Comparison of ENCODE assay signal across 1 cellular context in genomic region chr6:28880894-28881780, GRCh38.
A peak's percentile ranks its signal among the peaks of the same experiment; 100 is the strongest.
TF ChIP-seq lines count a peak whose summit lies in the region.

No MANE protein-coding gene starts in this region.

TF ChIP-seq in HepG2, 621 proteins besides CTCF, POLR2A, EP300 and RAD21 (continued from another document and continues in another):
- no peak for TF ChIP-seq ZBTB4 (CRISPR knock-in tag; IDR thresholded peaks at IDR 0.05; ENCODE audit: borderline replicate concordance)
- TF ChIP-seq ZNF556 (CRISPR knock-in tag; IDR thresholded peaks at IDR 0.05; ENCODE audit: borderline replicate concordance) = peak; percentile 86; the same call in 1 of the 2 replicates
- no peak for TF ChIP-seq ZNF446 (CRISPR knock-in tag; IDR thresholded peaks at IDR 0.05)
- no peak for TF ChIP-seq HDAC6 (IDR thresholded peaks at IDR 0.05; ENCODE audit: low read depth, low read length)
- peak; percentile 73 for TF ChIP-seq KMT2B (CRISPR knock-in tag; IDR thresholded peaks at IDR 0.05)
- TF ChIP-seq ZNF639 (CRISPR knock-in tag; conservative IDR thresholded peaks at IDR 0.05) = 0 out of 2 replicates have a peak, but pooled peaks have one; percentile 45
- TF ChIP-seq, protein P1, sequence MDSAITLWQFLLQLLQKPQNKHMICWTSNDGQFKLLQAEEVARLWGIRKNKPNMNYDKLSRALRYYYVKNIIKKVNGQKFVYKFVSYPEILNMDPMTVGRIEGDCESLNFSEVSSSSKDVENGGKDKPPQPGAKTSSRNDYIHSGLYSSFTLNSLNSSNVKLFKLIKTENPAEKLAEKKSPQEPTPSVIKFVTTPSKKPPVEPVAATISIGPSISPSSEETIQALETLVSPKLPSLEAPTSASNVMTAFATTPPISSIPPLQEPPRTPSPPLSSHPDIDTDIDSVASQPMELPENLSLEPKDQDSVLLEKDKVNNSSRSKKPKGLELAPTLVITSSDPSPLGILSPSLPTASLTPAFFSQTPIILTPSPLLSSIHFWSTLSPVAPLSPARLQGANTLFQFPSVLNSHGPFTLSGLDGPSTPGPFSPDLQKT (CRISPR knock-in tag; IDR thresholded peaks at IDR 0.05; ENCODE audit: borderline replicate concordance) = no peak
- TF ChIP-seq IRF1 (CRISPR knock-in tag; IDR thresholded peaks at IDR 0.05; ENCODE audit: low read depth) = no peak
- TF ChIP-seq, protein P2, sequence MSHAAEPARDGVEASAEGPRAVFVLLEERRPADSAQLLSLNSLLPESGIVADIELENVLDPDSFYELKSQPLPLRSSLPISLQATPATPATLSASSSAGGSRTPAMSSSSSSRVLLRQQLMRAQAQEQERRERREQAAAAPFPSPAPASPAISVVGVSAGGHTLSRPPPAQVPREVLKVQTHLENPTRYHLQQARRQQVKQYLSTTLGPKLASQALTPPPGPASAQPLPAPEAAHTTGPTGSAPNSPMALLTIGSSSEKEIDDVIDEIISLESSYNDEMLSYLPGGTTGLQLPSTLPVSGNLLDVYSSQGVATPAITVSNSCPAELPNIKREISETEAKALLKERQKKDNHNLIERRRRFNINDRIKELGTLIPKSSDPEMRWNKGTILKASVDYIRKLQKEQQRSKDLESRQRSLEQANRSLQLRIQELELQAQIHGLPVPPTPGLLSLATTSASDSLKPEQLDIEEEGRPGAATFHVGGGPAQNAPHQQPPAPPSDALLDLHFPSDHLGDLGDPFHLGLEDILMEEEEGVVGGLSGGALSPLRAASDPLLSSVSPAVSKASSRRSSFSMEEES (CRISPR knock-in tag; IDR thresholded peaks at IDR 0.05) = 0 out of 2 replicates have a peak, but pooled peaks have one; percentile 53
- TF ChIP-seq ZNF878 (CRISPR knock-in tag; IDR thresholded peaks at IDR 0.05) = peak; percentile 77
- no peak for TF ChIP-seq ZNF749 (CRISPR knock-in tag; IDR thresholded peaks at IDR 0.05; ENCODE audit: borderline replicate concordance)
- no peak for TF ChIP-seq ZNF44 (CRISPR knock-in tag; IDR thresholded peaks at IDR 0.05)
- no peak for TF ChIP-seq XBP1 (CRISPR knock-in tag; IDR thresholded peaks at IDR 0.05)
- no peak for TF ChIP-seq ZNF484 (CRISPR knock-in tag; IDR thresholded peaks at IDR 0.05; ENCODE audit: borderline replicate concordance, low read depth)
- TF ChIP-seq HNRNPL (IDR thresholded peaks at IDR 0.05; ENCODE audit: low read depth, low read length) = no peak
- no peak; the same call in 1 of the 2 replicates for TF ChIP-seq ZNF746 (CRISPR knock-in tag; IDR thresholded peaks at IDR 0.05)
- TF ChIP-seq NR1H2 (CRISPR knock-in tag; IDR thresholded peaks at IDR 0.05; ENCODE audit: borderline replicate concordance, low read depth) = no peak
- no peak for TF ChIP-seq ETV6 (CRISPR knock-in tag; conservative IDR thresholded peaks at IDR 0.05)
- TF ChIP-seq RCOR2 (CRISPR knock-in tag; IDR thresholded peaks at IDR 0.05) = peak; percentile 89
- no peak; the same call in 1 of the 2 replicates for TF ChIP-seq ADNP (CRISPR knock-in tag; IDR thresholded peaks at IDR 0.05)
- TF ChIP-seq SRY (CRISPR knock-in tag; IDR thresholded peaks at IDR 0.05) = no peak
- TF ChIP-seq ZNF563 (CRISPR knock-in tag; IDR thresholded peaks at IDR 0.05) = no peak
- TF ChIP-seq EEA1 (CRISPR knock-in tag; IDR thresholded peaks at IDR 0.05; ENCODE audit: borderline replicate concordance) = no peak
- no peak for TF ChIP-seq ZNF225 (CRISPR knock-in tag; IDR thresholded peaks at IDR 0.05)
- TF ChIP-seq SMARCE1 (IDR thresholded peaks at IDR 0.05; ENCODE audit: borderline replicate concordance) = no peak
- no peak for TF ChIP-seq MAFF (IDR thresholded peaks at IDR 0.05; ENCODE audit: low read depth, low read length)
- TF ChIP-seq SOX6 (IDR thresholded peaks at IDR 0.05) = no peak
- TF ChIP-seq SOX6 (CRISPR knock-in tag; IDR thresholded peaks at IDR 0.05) = peak; percentile 54; the same call in 1 of the 2 replicates
- TF ChIP-seq JARID2 (CRISPR knock-in tag; IDR thresholded peaks at IDR 0.05; ENCODE audit: insufficient replicate concordance) = no peak
- no peak for TF ChIP-seq ZSCAN12 (CRISPR knock-in tag; IDR thresholded peaks at IDR 0.05)
- TF ChIP-seq REPIN1 (CRISPR knock-in tag; IDR thresholded peaks at IDR 0.05; ENCODE audit: borderline replicate concordance, low read depth) = no peak
- TF ChIP-seq NBN (conservative IDR thresholded peaks at IDR 0.05) = no peak
- TF ChIP-seq GTF2F1 (IDR thresholded peaks at IDR 0.05; ENCODE audit: low read length) = peak; percentile 36; the same call in 1 of the 2 replicates
- TF ChIP-seq, protein P3, sequence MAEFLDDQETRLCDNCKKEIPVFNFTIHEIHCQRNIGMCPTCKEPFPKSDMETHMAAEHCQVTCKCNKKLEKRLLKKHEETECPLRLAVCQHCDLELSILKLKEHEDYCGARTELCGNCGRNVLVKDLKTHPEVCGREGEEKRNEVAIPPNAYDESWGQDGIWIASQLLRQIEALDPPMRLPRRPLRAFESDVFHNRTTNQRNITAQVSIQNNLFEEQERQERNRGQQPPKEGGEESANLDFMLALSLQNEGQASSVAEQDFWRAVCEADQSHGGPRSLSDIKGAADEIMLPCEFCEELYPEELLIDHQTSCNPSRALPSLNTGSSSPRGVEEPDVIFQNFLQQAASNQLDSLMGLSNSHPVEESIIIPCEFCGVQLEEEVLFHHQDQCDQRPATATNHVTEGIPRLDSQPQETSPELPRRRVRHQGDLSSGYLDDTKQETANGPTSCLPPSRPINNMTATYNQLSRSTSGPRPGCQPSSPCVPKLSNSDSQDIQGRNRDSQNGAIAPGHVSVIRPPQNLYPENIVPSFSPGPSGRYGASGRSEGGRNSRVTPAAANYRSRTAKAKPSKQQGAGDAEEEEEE (CRISPR knock-in tag; IDR thresholded peaks at IDR 0.05; ENCODE audit: borderline replicate concordance) = no peak; the same call in 1 of the 2 replicates
- TF ChIP-seq, protein P4, sequence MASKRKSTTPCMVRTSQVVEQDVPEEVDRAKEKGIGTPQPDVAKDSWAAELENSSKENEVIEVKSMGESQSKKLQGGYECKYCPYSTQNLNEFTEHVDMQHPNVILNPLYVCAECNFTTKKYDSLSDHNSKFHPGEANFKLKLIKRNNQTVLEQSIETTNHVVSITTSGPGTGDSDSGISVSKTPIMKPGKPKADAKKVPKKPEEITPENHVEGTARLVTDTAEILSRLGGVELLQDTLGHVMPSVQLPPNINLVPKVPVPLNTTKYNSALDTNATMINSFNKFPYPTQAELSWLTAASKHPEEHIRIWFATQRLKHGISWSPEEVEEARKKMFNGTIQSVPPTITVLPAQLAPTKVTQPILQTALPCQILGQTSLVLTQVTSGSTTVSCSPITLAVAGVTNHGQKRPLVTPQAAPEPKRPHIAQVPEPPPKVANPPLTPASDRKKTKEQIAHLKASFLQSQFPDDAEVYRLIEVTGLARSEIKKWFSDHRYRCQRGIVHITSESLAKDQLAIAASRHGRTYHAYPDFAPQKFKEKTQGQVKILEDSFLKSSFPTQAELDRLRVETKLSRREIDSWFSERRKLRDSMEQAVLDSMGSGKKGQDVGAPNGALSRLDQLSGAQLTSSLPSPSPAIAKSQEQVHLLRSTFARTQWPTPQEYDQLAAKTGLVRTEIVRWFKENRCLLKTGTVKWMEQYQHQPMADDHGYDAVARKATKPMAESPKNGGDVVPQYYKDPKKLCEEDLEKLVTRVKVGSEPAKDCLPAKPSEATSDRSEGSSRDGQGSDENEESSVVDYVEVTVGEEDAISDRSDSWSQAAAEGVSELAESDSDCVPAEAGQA (IDR thresholded peaks at IDR 0.05; ENCODE audit: low read depth) = no peak
- TF ChIP-seq, protein P4 (CRISPR knock-in tag; IDR thresholded peaks at IDR 0.05; ENCODE audit: borderline replicate concordance) = no peak
- no peak for TF ChIP-seq AGO2 (optimal IDR thresholded peaks at IDR 0.05; ENCODE audit: low read depth, low read length)
- TF ChIP-seq SP2 (CRISPR knock-in tag; IDR thresholded peaks at IDR 0.05) = no peak
- no peak for TF ChIP-seq ZNF552 (CRISPR knock-in tag; IDR thresholded peaks at IDR 0.05; ENCODE audit: borderline replicate concordance)
- no peak for TF ChIP-seq RFX5 (IDR thresholded peaks at IDR 0.05; ENCODE audit: low read depth, low read length)
- TF ChIP-seq ARHGAP35 (CRISPR knock-in tag; IDR thresholded peaks at IDR 0.05; ENCODE audit: borderline replicate concordance) = no peak
- TF ChIP-seq ZBTB49 (CRISPR knock-in tag; IDR thresholded peaks at IDR 0.05; ENCODE audit: borderline replicate concordance) = no peak
- peak; percentile 68; the same call in 1 of the 2 replicates for TF ChIP-seq ZMYM2 (CRISPR knock-in tag; IDR thresholded peaks at IDR 0.05)
- no peak for TF ChIP-seq ZNF468 (CRISPR knock-in tag; IDR thresholded peaks at IDR 0.05)
- no peak for TF ChIP-seq HNRNPLL (IDR thresholded peaks at IDR 0.05; ENCODE audit: low read depth, low read length, poor library complexity, severe bottlenecking)
- peak; percentile 47; the same call in 1 of the 2 replicates for TF ChIP-seq GABPB1 (CRISPR knock-in tag; IDR thresholded peaks at IDR 0.05)
- TF ChIP-seq ZMAT5 (CRISPR knock-in tag; IDR thresholded peaks at IDR 0.05; ENCODE audit: borderline replicate concordance, low read depth) = no peak
- TF ChIP-seq ZNF224 (CRISPR knock-in tag; IDR thresholded peaks at IDR 0.05) = no peak
- TF ChIP-seq ZNF12 (CRISPR knock-in tag; IDR thresholded peaks at IDR 0.05) = no peak
- no peak for TF ChIP-seq HHEX (CRISPR knock-in tag; IDR thresholded peaks at IDR 0.05)
